Comparison of ENCODE assay signal across 1 cellular context in the genomic region with DNA sequence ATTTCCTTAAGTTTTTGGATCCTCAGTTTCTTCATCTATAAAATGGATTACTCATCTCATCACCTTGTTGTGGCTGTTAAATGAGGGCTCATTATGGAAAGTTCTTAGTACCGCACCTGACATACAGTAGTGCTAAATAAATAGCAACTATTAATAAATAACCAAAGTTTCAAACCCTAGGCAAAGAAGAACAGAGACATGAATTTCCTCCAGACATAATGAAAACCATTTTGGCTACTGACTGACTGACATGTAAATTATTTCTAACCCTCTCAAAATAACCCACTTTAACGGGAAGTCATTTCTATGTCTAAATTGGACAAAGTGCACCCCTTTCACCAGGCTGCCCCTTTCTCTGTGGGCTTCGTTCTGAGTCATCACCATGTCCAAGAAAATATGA.
TF ChIP-seq lines count a peak whose summit lies in the region.

No MANE protein-coding gene starts in this region.

TF ChIP-seq in GM12878, 131 proteins besides CTCF, POLR2A, EP300 and RAD21 (continued from another document):
- TF ChIP-seq, protein P1, sequence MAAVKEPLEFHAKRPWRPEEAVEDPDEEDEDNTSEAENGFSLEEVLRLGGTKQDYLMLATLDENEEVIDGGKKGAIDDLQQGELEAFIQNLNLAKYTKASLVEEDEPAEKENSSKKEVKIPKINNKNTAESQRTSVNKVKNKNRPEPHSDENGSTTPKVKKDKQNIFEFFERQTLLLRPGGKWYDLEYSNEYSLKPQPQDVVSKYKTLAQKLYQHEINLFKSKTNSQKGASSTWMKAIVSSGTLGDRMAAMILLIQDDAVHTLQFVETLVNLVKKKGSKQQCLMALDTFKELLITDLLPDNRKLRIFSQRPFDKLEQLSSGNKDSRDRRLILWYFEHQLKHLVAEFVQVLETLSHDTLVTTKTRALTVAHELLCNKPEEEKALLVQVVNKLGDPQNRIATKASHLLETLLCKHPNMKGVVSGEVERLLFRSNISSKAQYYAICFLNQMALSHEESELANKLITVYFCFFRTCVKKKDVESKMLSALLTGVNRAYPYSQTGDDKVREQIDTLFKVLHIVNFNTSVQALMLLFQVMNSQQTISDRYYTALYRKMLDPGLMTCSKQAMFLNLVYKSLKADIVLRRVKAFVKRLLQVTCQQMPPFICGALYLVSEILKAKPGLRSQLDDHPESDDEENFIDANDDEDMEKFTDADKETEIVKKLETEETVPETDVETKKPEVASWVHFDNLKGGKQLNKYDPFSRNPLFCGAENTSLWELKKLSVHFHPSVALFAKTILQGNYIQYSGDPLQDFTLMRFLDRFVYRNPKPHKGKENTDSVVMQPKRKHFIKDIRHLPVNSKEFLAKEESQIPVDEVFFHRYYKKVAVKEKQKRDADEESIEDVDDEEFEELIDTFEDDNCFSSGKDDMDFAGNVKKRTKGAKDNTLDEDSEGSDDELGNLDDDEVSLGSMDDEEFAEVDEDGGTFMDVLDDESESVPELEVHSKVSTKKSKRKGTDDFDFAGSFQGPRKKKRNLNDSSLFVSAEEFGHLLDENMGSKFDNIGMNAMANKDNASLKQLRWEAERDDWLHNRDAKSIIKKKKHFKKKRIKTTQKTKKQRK (IDR thresholded peaks at IDR 0.05; ENCODE audit: low read depth, low read length) = no peak
- TF ChIP-seq NRF1 (conservative IDR thresholded peaks at IDR 0.05; ENCODE audit: low read depth, low read length) = no peak
- no peak for TF ChIP-seq HDAC6 (IDR thresholded peaks at IDR 0.05; ENCODE audit: unreplicated experiment)
- TF ChIP-seq, protein P2, sequence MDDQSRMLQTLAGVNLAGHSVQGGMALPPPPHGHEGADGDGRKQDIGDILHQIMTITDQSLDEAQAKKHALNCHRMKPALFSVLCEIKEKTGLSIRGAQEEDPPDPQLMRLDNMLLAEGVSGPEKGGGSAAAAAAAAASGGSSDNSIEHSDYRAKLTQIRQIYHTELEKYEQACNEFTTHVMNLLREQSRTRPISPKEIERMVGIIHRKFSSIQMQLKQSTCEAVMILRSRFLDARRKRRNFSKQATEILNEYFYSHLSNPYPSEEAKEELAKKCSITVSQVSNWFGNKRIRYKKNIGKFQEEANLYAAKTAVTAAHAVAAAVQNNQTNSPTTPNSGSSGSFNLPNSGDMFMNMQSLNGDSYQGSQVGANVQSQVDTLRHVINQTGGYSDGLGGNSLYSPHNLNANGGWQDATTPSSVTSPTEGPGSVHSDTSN (IDR thresholded peaks at IDR 0.05; ENCODE audit: insufficient replicate concordance, low read depth, low read length) = no peak
- TF ChIP-seq, protein P3, sequence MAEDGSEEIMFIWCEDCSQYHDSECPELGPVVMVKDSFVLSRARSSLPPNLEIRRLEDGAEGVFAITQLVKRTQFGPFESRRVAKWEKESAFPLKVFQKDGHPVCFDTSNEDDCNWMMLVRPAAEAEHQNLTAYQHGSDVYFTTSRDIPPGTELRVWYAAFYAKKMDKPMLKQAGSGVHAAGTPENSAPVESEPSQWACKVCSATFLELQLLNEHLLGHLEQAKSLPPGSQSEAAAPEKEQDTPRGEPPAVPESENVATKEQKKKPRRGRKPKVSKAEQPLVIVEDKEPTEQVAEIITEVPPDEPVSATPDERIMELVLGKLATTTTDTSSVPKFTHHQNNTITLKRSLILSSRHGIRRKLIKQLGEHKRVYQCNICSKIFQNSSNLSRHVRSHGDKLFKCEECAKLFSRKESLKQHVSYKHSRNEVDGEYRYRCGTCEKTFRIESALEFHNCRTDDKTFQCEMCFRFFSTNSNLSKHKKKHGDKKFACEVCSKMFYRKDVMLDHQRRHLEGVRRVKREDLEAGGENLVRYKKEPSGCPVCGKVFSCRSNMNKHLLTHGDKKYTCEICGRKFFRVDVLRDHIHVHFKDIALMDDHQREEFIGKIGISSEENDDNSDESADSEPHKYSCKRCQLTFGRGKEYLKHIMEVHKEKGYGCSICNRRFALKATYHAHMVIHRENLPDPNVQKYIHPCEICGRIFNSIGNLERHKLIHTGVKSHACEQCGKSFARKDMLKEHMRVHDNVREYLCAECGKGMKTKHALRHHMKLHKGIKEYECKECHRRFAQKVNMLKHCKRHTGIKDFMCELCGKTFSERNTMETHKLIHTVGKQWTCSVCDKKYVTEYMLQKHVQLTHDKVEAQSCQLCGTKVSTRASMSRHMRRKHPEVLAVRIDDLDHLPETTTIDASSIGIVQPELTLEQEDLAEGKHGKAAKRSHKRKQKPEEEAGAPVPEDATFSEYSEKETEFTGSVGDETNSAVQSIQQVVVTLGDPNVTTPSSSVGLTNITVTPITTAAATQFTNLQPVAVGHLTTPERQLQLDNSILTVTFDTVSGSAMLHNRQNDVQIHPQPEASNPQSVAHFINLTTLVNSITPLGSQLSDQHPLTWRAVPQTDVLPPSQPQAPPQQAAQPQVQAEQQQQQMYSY (CRISPR knock-in tag; IDR thresholded peaks at IDR 0.05) = no peak
- TF ChIP-seq, protein P4, sequence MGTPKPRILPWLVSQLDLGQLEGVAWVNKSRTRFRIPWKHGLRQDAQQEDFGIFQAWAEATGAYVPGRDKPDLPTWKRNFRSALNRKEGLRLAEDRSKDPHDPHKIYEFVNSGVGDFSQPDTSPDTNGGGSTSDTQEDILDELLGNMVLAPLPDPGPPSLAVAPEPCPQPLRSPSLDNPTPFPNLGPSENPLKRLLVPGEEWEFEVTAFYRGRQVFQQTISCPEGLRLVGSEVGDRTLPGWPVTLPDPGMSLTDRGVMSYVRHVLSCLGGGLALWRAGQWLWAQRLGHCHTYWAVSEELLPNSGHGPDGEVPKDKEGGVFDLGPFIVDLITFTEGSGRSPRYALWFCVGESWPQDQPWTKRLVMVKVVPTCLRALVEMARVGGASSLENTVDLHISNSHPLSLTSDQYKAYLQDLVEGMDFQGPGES (IDR thresholded peaks at IDR 0.05) = no peak
- TF ChIP-seq MTA3 (IDR thresholded peaks at IDR 0.05; ENCODE audit: borderline replicate concordance, low read length) = no peak
- peak; percentile 58 for TF ChIP-seq MEF2B (IDR thresholded peaks at IDR 0.05; ENCODE audit: partially characterized antibody, poor library complexity, severe bottlenecking)
- peak; percentile 75 for TF ChIP-seq MTA2 (IDR thresholded peaks at IDR 0.05; ENCODE audit: low read depth)
